Comparison of ENCODE assay signal across 8 cellular contexts in genomic region chr9:137188086-137188489, GRCh38. TPM values are rescaled to one million over a fixed set of nuclear protein-coding genes. Genes with fewer than 3 reads are reported as not detected.
A peak's percentile ranks its signal among the peaks of the same experiment; 100 is the strongest.
DNase-seq lines count a peak whose midpoint lies in the region; ATAC-seq and TF ChIP-seq lines count a peak whose summit lies in the region.

No MANE protein-coding gene starts in this region.

- no peaks in the 10 kb centered on the region for H3K9me3 ChIP-seq in SK-N-SH

- intact Hi-C loops in sciatic nerve (cut with DNase I) = loop anchor here (10.0 kb wide), 1 partner anchor 47 kb away; the partner anchor contains the start of gene SLC34A3

- TF ChIP-seq EP300 in SK-N-SH (IDR thresholded peaks at IDR 0.05; ENCODE audit: borderline replicate concordance in 1 of 2, low read depth in 1 of 2, low read length in 1 of 2) = no peak

- no peaks in the 10 kb centered on the region for H3K9me2 ChIP-seq in SK-N-SH

- in situ Hi-C loops in G401 (cut with HindIII; ENCODE audit: low sequenced_read_pairs) = no loop called here

- TF ChIP-seq CTCF in SK-N-SH (IDR thresholded peaks at IDR 0.05) = no peak
- no peak for TF ChIP-seq CTCF in fibroblast of the aortic adventitia (IDR thresholded peaks at IDR 0.05; ENCODE audit: insufficient read depth, low read length)

- H3K4me3 ChIP-seq in SK-N-SH (ENCODE audit: low read depth in 2 of 2, low read length in 1 of 2) (peak overlapping the region; percentile 71 to 84), fibroblast of the aortic adventitia (ENCODE audit: low read depth, low read length) (peak overlapping the region; percentile 96), rectal smooth muscle tissue (ENCODE audit: low read length) (peak overlapping the region; percentile 90)

- POLR2A ChIA-PET in SK-N-SH (lab: Yijun Ruan, JAX) = interaction anchor here (1.2 to 2.7 kb wide), 4 partner anchors 11 to 34 kb away, joined by 3 to 20 read pairs (median 4); partner anchors contain the start of genes LRRC26 and RNF208

- peak overlapping the region; percentile 57 to 91; a peak in 2 of 4 replicates for H3K27ac ChIP-seq in SK-N-SH (ENCODE audit: low read depth in 2 of 2, low read length in 1 of 2)
- peak overlapping the region; percentile 91 for H3K27ac ChIP-seq in rectal smooth muscle tissue (ENCODE audit: low read depth, low read length)

- DNase-seq in SK-N-SH (no peak), fibroblast of the aortic adventitia (ENCODE audit: low read depth) (no peak), sciatic nerve (ENCODE audit: low spot score) (no peak), COR-L47 (lab: John Stamatoyannopoulos, UW) (no peak), G401 (ENCODE audit: low spot score) (no peak), NCI-H82 treated with DMSO at 0.1 percent for 48 hours (lab: John Stamatoyannopoulos, UW; ENCODE audit: unreplicated experiment) (no peak)

- peak overlapping the region; percentile 99 for H3K4me2 ChIP-seq in SK-N-SH

- H3K9ac ChIP-seq in SK-N-SH (peak overlapping the region; percentile 85), rectal smooth muscle tissue (ENCODE audit: low read length) (peak overlapping the region; percentile 66)

- CTCF ChIA-PET in SK-N-SH (lab: Yijun Ruan, JAX) = interaction anchor here (1.0 to 3.5 kb wide), 12 partner anchors 10 to 65 kb away, joined by 3 to 24 read pairs (median 5); partner anchors contain the start of genes CYSRT1, LRRC26, RNF224 and TMEM210

- peaks cover 57% of the 10 kb centered on the region for H3K79me2 ChIP-seq in SK-N-SH (ENCODE audit: insufficient read depth)

- TF ChIP-seq POLR2A in GM18505 (IDR thresholded peaks at IDR 0.05; ENCODE audit: borderline replicate concordance, extremely low read depth, insufficient read depth, insufficient read length) = no peak

- peaks cover 3 to 47% of the 10 kb centered on the region in 2 experiments for H3K36me3 ChIP-seq in SK-N-SH (replicated peaks in 1 of 2; ENCODE audit: control insufficient read depth in 1 of 2, insufficient read depth in 2 of 2, low read length in 1 of 2)
- H3K36me3 ChIP-seq in rectal smooth muscle tissue (ENCODE audit: control insufficient read depth, insufficient read depth, low read length) = peaks cover 32% of the 10 kb centered on the region

- no peaks in the 10 kb centered on the region for H3K27me3 ChIP-seq in SK-N-SH (ENCODE audit: insufficient read depth)
- no peaks in the 10 kb centered on the region for H3K27me3 ChIP-seq in rectal smooth muscle tissue (ENCODE audit: control insufficient read depth, insufficient read depth, low read length)

- H3K4me1 ChIP-seq in SK-N-SH (ENCODE audit: control insufficient read depth in 1 of 2, insufficient read depth in 2 of 2, low read depth in 1 of 2, low read length in 1 of 2) (peaks cover 12 to 34% of the 10 kb centered on the region in 2 experiments; a peak in 3 of 4 replicates), rectal smooth muscle tissue (ENCODE audit: control insufficient read depth, insufficient read depth, low read length) (peaks cover 24% of the 10 kb centered on the region)

- H3F3A ChIP-seq in SK-N-SH (replicated peaks; ENCODE audit: insufficient read depth) = peaks cover 16% of the 10 kb centered on the region

- WGBS in SK-N-SH (ENCODE audit: low lambda C conversion rate) = under 1% methylated on average over 16 of the region's 31 CpGs

- no peak for TF ChIP-seq RAD21 in SK-N-SH (IDR thresholded peaks at IDR 0.05; ENCODE audit: low read length)

- ATAC-seq in GM18505 (IDR thresholded peaks at IDR 0.05; ENCODE audit: unreplicated experiment) (peak; percentile 3), sciatic nerve (no peak)

- peaks cover 27% of the 10 kb centered on the region for H4K20me1 ChIP-seq in SK-N-SH (ENCODE audit: insufficient read depth)

- 0 out of 2 replicates have a peak overlapping the region, but pooled peaks have one; percentile 65 for H2AFZ ChIP-seq in SK-N-SH (ENCODE audit: low read depth)

TF ChIP-seq in SK-N-SH, 30 proteins besides CTCF, POLR2A, EP300 and RAD21:
- TF ChIP-seq, protein P1, sequence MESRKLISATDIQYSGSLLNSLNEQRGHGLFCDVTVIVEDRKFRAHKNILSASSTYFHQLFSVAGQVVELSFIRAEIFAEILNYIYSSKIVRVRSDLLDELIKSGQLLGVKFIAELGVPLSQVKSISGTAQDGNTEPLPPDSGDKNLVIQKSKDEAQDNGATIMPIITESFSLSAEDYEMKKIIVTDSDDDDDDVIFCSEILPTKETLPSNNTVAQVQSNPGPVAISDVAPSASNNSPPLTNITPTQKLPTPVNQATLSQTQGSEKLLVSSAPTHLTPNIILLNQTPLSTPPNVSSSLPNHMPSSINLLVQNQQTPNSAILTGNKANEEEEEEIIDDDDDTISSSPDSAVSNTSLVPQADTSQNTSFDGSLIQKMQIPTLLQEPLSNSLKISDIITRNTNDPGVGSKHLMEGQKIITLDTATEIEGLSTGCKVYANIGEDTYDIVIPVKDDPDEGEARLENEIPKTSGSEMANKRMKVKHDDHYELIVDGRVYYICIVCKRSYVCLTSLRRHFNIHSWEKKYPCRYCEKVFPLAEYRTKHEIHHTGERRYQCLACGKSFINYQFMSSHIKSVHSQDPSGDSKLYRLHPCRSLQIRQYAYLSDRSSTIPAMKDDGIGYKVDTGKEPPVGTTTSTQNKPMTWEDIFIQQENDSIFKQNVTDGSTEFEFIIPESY (IDR thresholded peaks at IDR 0.05; ENCODE audit: borderline replicate concordance, low read depth) = no peak
- TF ChIP-seq TAF1 (IDR thresholded peaks at IDR 0.05; ENCODE audit: borderline replicate concordance, low read depth, low read length) (no peak), MAX (IDR thresholded peaks at IDR 0.05; ENCODE audit: low read depth) (no peak), NRF1 (IDR thresholded peaks at IDR 0.05; ENCODE audit: low read depth, low read length) (no peak), YY1 (IDR thresholded peaks at IDR 0.05; ENCODE audit: low read depth) (no peak), RXRA (IDR thresholded peaks at IDR 0.05; ENCODE audit: borderline replicate concordance, low read depth) (no peak)

RNA-seq across cellular contexts. Expression of gene ANAPC2, which starts 0.3 kb away (rescaled TPM):
- polyA plus RNA-seq in SK-N-SH (2012; rRNA removed) = 35.1 and 37.7 TPM in 2 replicates
- polyA plus RNA-seq in SK-N-SH (2012; cell fraction: cytosol; rRNA removed) = 8.3 and 13.2 TPM in 2 replicates
- polyA plus RNA-seq in SK-N-SH (2012; cell fraction: nucleus; rRNA removed) = 195 and 222 TPM in 2 replicates
- total RNA-seq in fibroblast of the aortic adventitia (ENCODE audit: low replicate concordance) (25.7 and 28.0 TPM in 2 replicates), sciatic nerve (52.8 TPM)
- 58.8 and 63.6 TPM in 2 replicates for total RNA-seq in G401 (2014; rRNA removed; shearing (Covaris generic))

RNA-seq across cellular contexts. Expression of gene SSNA1, which starts 0.4 kb away (rescaled TPM):
- 100 and 124 TPM in 2 replicates for polyA plus RNA-seq in SK-N-SH (2012; rRNA removed)
- polyA plus RNA-seq in SK-N-SH (2012; cell fraction: cytosol; rRNA removed) = 63.2 and 93.5 TPM in 2 replicates
- 49.5 and 65.7 TPM in 2 replicates for polyA plus RNA-seq in SK-N-SH (2012; cell fraction: nucleus; rRNA removed)
- total RNA-seq in fibroblast of the aortic adventitia (ENCODE audit: low replicate concordance) = 43.5 and 51.5 TPM in 2 replicates
- total RNA-seq in sciatic nerve = 27.6 TPM
- total RNA-seq in G401 (2014; rRNA removed; shearing (Covaris generic)) = 95.8 and 122 TPM in 2 replicates

RNA-seq across cellular contexts. Expression of gene TPRN, which starts 12.5 kb away (rescaled TPM):
- polyA plus RNA-seq in SK-N-SH (2012; rRNA removed) = 4.4 and 5.2 TPM in 2 replicates
- polyA plus RNA-seq in SK-N-SH (2012; cell fraction: cytosol; rRNA removed) = 2.8 and 3.7 TPM in 2 replicates
- polyA plus RNA-seq in SK-N-SH (2012; cell fraction: nucleus; rRNA removed) = 9.6 and 15.0 TPM in 2 replicates
- total RNA-seq in fibroblast of the aortic adventitia (ENCODE audit: low replicate concordance) = 8.0 and 10.5 TPM in 2 replicates
- 8.8 TPM for total RNA-seq in sciatic nerve
- 17.6 and 25.7 TPM in 2 replicates for total RNA-seq in G401 (2014; rRNA removed; shearing (Covaris generic))

RNA-seq across cellular contexts. Expression of gene TMEM210, which starts 16.2 kb away (rescaled TPM):
- not detected in 2 replicates for polyA plus RNA-seq in SK-N-SH (2012; rRNA removed)
- not detected in 2 replicates for polyA plus RNA-seq in SK-N-SH (2012; cell fraction: cytosol; rRNA removed)
- not detected in 2 replicates for polyA plus RNA-seq in SK-N-SH (2012; cell fraction: nucleus; rRNA removed)
- not detected in 2 replicates for total RNA-seq in fibroblast of the aortic adventitia (ENCODE audit: low replicate concordance)
- not detected for total RNA-seq in sciatic nerve
- total RNA-seq in G401 (2014; rRNA removed; shearing (Covaris generic)) = not detected in 2 replicates

RNA-seq across cellular contexts. Expression of gene TMEM203, which starts 17.4 kb away (rescaled TPM):
- 55.6 and 57.0 TPM in 2 replicates for polyA plus RNA-seq in SK-N-SH (2012; rRNA removed)
- 52.2 and 56.4 TPM in 2 replicates for polyA plus RNA-seq in SK-N-SH (2012; cell fraction: cytosol; rRNA removed)
- polyA plus RNA-seq in SK-N-SH (2012; cell fraction: nucleus; rRNA removed) = 23.8 and 26.0 TPM in 2 replicates
- total RNA-seq in fibroblast of the aortic adventitia (ENCODE audit: low replicate concordance) (32.3 and 34.7 TPM in 2 replicates), sciatic nerve (25.6 TPM)
- 45.7 and 57.4 TPM in 2 replicates for total RNA-seq in G401 (2014; rRNA removed; shearing (Covaris generic))
